Comparison of ENCODE assay signal across 20 cellular contexts in the genomic region with DNA sequence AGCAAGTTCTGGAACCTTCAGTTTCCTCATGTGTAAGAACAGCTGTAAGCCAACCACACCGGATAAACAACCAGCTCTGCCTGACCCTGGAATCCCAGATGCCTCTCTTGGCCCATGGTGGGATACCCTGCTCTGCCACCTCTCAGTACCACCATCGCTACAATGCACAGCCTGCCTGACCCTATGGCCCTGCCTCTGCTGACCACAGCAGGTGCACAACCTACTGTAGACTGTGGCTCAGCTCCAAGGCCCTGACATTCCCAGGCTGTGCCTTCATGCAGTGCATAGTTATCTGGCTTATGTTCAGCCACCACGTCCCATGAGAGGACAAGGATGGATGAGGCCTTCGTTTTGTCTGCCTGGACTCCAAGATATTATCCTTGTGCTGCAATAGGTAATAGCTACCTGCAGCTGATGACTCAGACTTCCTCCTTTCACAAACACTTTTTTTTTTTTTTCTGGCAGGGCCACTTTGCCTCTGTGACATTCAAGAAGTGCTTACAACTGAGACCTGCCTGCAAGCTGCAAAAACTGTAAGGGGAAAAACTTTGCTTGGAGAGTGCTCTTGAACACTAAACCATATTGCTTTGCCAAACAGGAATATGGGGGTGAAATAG.
A peak's percentile ranks its signal among the peaks of the same experiment; 100 is the strongest.
DNase-seq lines count a peak whose midpoint lies in the region; ATAC-seq and TF ChIP-seq lines count a peak whose summit lies in the region.
"Had no signal": no experiment of that assay in that cellular context is flagged by ENCODE, and none has a peak within 500 bp of the region (broad histone marks: within the 10 kb centered on the region; RNA-seq: fewer than 3 reads in every experiment).

No MANE protein-coding gene starts in this region.

- H3K9ac ChIP-seq in colonic mucosa (ENCODE audit: low read depth in 2 of 2, low read length in 2 of 2) = no peak overlapping the region
- H3K9ac ChIP-seq: GM23248 had no signal

- H3K27me3 Mint-ChIP-seq in stimulated activated memory B cell treated with anti-CD40 and anti-IgM and Interleukin-4, amounts not matched to agents 10 μg/mL and 1 μg/mL and 100 μg/mL, for 72 hours = peaks cover 16% of the 10 kb centered on the region
- H3K27me3 Mint-ChIP-seq in activated T-helper 17 cell treated with anti-CD3 and anti-CD28 coated beads, Interleukin-2, amount 50 U/mL, for 72 hours = peaks cover 16% of the 10 kb centered on the region
- peaks cover 4% of the 10 kb centered on the region for H3K27me3 Mint-ChIP-seq in activated naive CD8-positive, alpha-beta T cell treated with anti-CD3 and anti-CD28 coated beads, Interleukin-2, amount 50 U/mL, for 24 hours
- H3K27me3 Mint-ChIP-seq: activated CD4-positive, alpha-beta T cell treated with anti-CD3 and anti-CD28 coated beads, Interleukin-2, amount 10 ng/mL, durations not matched to agents 24 days and 14 days; activated naive CD8-positive, alpha-beta T cell treated with anti-CD3 and anti-CD28 coated beads, Interleukin-2, amount 10 ng/mL, durations not matched to agents 7 days and 5 days had no signal

- no peak overlapping the region for H3K27ac Mint-ChIP-seq in stimulated activated memory B cell treated with anti-CD40 and anti-IgM and Interleukin-4, amounts not matched to agents 10 μg/mL and 1 μg/mL and 100 μg/mL, for 72 hours
- no peak overlapping the region for H3K27ac Mint-ChIP-seq in activated T-helper 17 cell treated with anti-CD3 and anti-CD28 coated beads, Interleukin-2, amount 50 U/mL, for 72 hours
- no peak overlapping the region for H3K27ac Mint-ChIP-seq in activated naive CD8-positive, alpha-beta T cell treated with anti-CD3 and anti-CD28 coated beads, Interleukin-2, amount 50 U/mL, for 24 hours
- H3K27ac Mint-ChIP-seq: activated CD4-positive, alpha-beta T cell treated with anti-CD3 and anti-CD28 coated beads, Interleukin-2, amount 10 ng/mL, durations not matched to agents 24 days and 14 days; activated naive CD8-positive, alpha-beta T cell treated with anti-CD3 and anti-CD28 coated beads, Interleukin-2, amount 10 ng/mL, durations not matched to agents 7 days and 5 days; CD14-positive monocyte had no signal

- H3K27ac ChIP-seq in colonic mucosa = no peak overlapping the region
- H3K27ac ChIP-seq: GM23248 had no signal

- no peaks in the 10 kb centered on the region for H3K36me3 Mint-ChIP-seq in stimulated activated memory B cell treated with anti-CD40 and anti-IgM and Interleukin-4, amounts not matched to agents 10 μg/mL and 1 μg/mL and 100 μg/mL, for 72 hours
- H3K36me3 Mint-ChIP-seq in activated T-helper 17 cell treated with anti-CD3 and anti-CD28 coated beads, Interleukin-2, amount 50 U/mL, for 72 hours (ENCODE audit: low read depth) = no peaks in the 10 kb centered on the region
- H3K36me3 Mint-ChIP-seq in activated naive CD8-positive, alpha-beta T cell treated with anti-CD3 and anti-CD28 coated beads, Interleukin-2, amount 50 U/mL, for 24 hours (ENCODE audit: low read depth) = no peaks in the 10 kb centered on the region
- H3K36me3 Mint-ChIP-seq: activated naive CD8-positive, alpha-beta T cell treated with anti-CD3 and anti-CD28 coated beads, Interleukin-2, amount 10 ng/mL, durations not matched to agents 7 days and 5 days; CD14-positive monocyte had no signal

- H3K36me3 ChIP-seq in colonic mucosa = no peaks in the 10 kb centered on the region

- H3K4me3 Mint-ChIP-seq in stimulated activated memory B cell treated with anti-CD40 and anti-IgM and Interleukin-4, amounts not matched to agents 10 μg/mL and 1 μg/mL and 100 μg/mL, for 72 hours = no peak overlapping the region
- H3K4me3 Mint-ChIP-seq in activated T-helper 17 cell treated with anti-CD3 and anti-CD28 coated beads, Interleukin-2, amount 50 U/mL, for 72 hours = no peak overlapping the region
- H3K4me3 Mint-ChIP-seq in activated naive CD8-positive, alpha-beta T cell treated with anti-CD3 and anti-CD28 coated beads, Interleukin-2, amount 50 U/mL, for 24 hours = no peak overlapping the region
- H3K4me3 Mint-ChIP-seq: activated CD4-positive, alpha-beta T cell treated with anti-CD3 and anti-CD28 coated beads, Interleukin-2, amount 10 ng/mL, durations not matched to agents 24 days and 14 days; activated naive CD8-positive, alpha-beta T cell treated with anti-CD3 and anti-CD28 coated beads, Interleukin-2, amount 10 ng/mL, durations not matched to agents 7 days and 5 days; CD14-positive monocyte had no signal

- H3K4me1 ChIP-seq in colonic mucosa = no peaks in the 10 kb centered on the region

- TF ChIP-seq CTCF in LNCaP clone FGC (IDR thresholded peaks at IDR 0.05; ENCODE audit: control insufficient read depth, extremely low read depth, insufficient read depth) (no peak), colonic mucosa (IDR thresholded peaks at IDR 0.05) (no peak)

- intact Hi-C loops in colonic mucosa (cut with DNase I) = no loop called here

- no peaks in the 10 kb centered on the region for H3K4me1 Mint-ChIP-seq in stimulated activated memory B cell treated with anti-CD40 and anti-IgM and Interleukin-4, amounts not matched to agents 10 μg/mL and 1 μg/mL and 100 μg/mL, for 72 hours
- no peaks in the 10 kb centered on the region for H3K4me1 Mint-ChIP-seq in activated T-helper 17 cell treated with anti-CD3 and anti-CD28 coated beads, Interleukin-2, amount 50 U/mL, for 72 hours
- no peaks in the 10 kb centered on the region for H3K4me1 Mint-ChIP-seq in activated naive CD8-positive, alpha-beta T cell treated with anti-CD3 and anti-CD28 coated beads, Interleukin-2, amount 50 U/mL, for 24 hours
- H3K4me1 Mint-ChIP-seq: activated CD4-positive, alpha-beta T cell treated with anti-CD3 and anti-CD28 coated beads, Interleukin-2, amount 10 ng/mL, durations not matched to agents 24 days and 14 days; activated naive CD8-positive, alpha-beta T cell treated with anti-CD3 and anti-CD28 coated beads, Interleukin-2, amount 10 ng/mL, durations not matched to agents 7 days and 5 days; CD14-positive monocyte had no signal

- H3K4me3 ChIP-seq in LNCaP clone FGC (ENCODE audit: low read depth, low read length) (no peak overlapping the region), colonic mucosa (no peak overlapping the region)
- H3K4me3 ChIP-seq: GM23248, K562 had no signal

- DNase-seq in DMS53 treated with DMSO at 0.1 percent for 48 hours (lab: John Stamatoyannopoulos, UW; ENCODE audit: unreplicated experiment) (peak; percentile 49), LNCaP clone FGC (ENCODE audit: low read depth) (peak; percentile 18), colonic mucosa (peak; percentile 35), mucosa of gallbladder (ENCODE audit: low spot score) (peak; percentile 40), NCI-H1436 treated with DMSO at 0.1 percent for 48 hours (lab: John Stamatoyannopoulos, UW) (no peak)
- no peak for DNase-seq in activated naive CD8-positive, alpha-beta T cell treated with anti-CD3 and anti-CD28 coated beads, Interleukin-2, amount 50 U/mL, for 24 hours
- DNase-seq: activated CD4-positive, alpha-beta T cell treated with anti-CD3 and anti-CD28 coated beads, Interleukin-2, amount 10 ng/mL, durations not matched to agents 24 days and 14 days; activated naive CD8-positive, alpha-beta T cell treated with anti-CD3 and anti-CD28 coated beads, Interleukin-2, amount 10 ng/mL, durations not matched to agents 7 days and 5 days; DMS 273 treated with DMSO at 0.1 percent for 48 hours; glutamatergic neuron; GM23248; nucleus accumbens; OCI-M1; right cardiac atrium; SHP77; stimulated activated CD4-positive, alpha-beta T cell treated with anti-CD3 and anti-CD28 coated beads, Interleukin-15, amount 100 ng/mL, for 24 hours had no signal

- peaks cover 3% of the 10 kb centered on the region for H3K9me3 Mint-ChIP-seq in stimulated activated memory B cell treated with anti-CD40 and anti-IgM and Interleukin-4, amounts not matched to agents 10 μg/mL and 1 μg/mL and 100 μg/mL, for 72 hours
- peaks cover under 1% of the 10 kb centered on the region for H3K9me3 Mint-ChIP-seq in activated T-helper 17 cell treated with anti-CD3 and anti-CD28 coated beads, Interleukin-2, amount 50 U/mL, for 72 hours
- peaks cover 28% of the 10 kb centered on the region for H3K9me3 Mint-ChIP-seq in activated naive CD8-positive, alpha-beta T cell treated with anti-CD3 and anti-CD28 coated beads, Interleukin-2, amount 50 U/mL, for 24 hours

- ATAC-seq in stimulated activated memory B cell treated with anti-CD40 and anti-IgM and Interleukin-4, amounts not matched to agents 10 μg/mL and 1 μg/mL and 100 μg/mL, for 72 hours = no peak
- ATAC-seq in activated T-helper 17 cell treated with anti-CD3 and anti-CD28 coated beads, Interleukin-2, amount 50 U/mL, for 72 hours (replicated peaks) = no peak
- ATAC-seq in activated naive CD8-positive, alpha-beta T cell treated with anti-CD3 and anti-CD28 coated beads, Interleukin-2, amount 50 U/mL, for 24 hours = no peak
- ATAC-seq: K562, right cardiac atrium had no signal

- H3K27me3 ChIP-seq in colonic mucosa = no peaks in the 10 kb centered on the region

- H3K9me3 ChIP-seq in colonic mucosa = no peaks in the 10 kb centered on the region

Comparison
In these comparisons a context has a peak if more than half of its experiments do, and no peak if none do; other contexts are left out.
1. DNase-seq: peak in DMS53 treated with DMSO at 0.1 percent for 48 hours (single experiment), LNCaP clone FGC (single experiment), colonic mucosa (single experiment) and mucosa of gallbladder (single experiment); none in activated naive CD8-positive, alpha-beta T cell treated with anti-CD3 and anti-CD28 coated beads, Interleukin-2, amount 50 U/mL, for 24 hours (single experiment) and NCI-H1436 treated with DMSO at 0.1 percent for 48 hours (single experiment).